24 cellular contexts compared by ENCODE assay signal in genomic region chr2:217523246-217523645, GRCh38.
"Had no signal": no experiment of that assay in that cellular context is flagged by ENCODE, and none has a peak within 500 bp of the region (broad histone marks: within the 10 kb centered on the region; RNA-seq: fewer than 3 reads in every experiment).

No MANE protein-coding gene starts in this region.

- ATAC-seq: activated CD8-positive, alpha-beta memory T cell treated with anti-CD3 and anti-CD28 coated beads, Interleukin-2, amount 10 ng/mL, durations not matched to agents 7 days and 5 days; activated CD8-positive, alpha-beta T cell treated with anti-CD3 and anti-CD28 coated beads for 36 hours; activated naive CD4-positive, alpha-beta T cell treated with anti-CD3 and anti-CD28 coated beads, Interleukin-2, amount 50 U/mL, for 72 hours; naive thymus-derived CD4-positive, alpha-beta T cell; stimulated activated naive B cell treated with anti-CD40 and anti-IgM and Interleukin-4, amounts not matched to agents 10 μg/mL and 1 μg/mL and 100 μg/mL, for 72 hours; T-cell had no signal

- H3K36me3 ChIP-seq: colonic mucosa, sigmoid colon, stomach, tibial artery had no signal

- DNase-seq: activated B cell treated with CpG ODN at 0.5 μM for 24 hours; activated CD4-positive, alpha-beta T cell treated with anti-CD3 and anti-CD28 coated beads, Interleukin-2, amount 50 U/mL, for 1 hour; activated CD8-positive, alpha-beta memory T cell treated with anti-CD3 and anti-CD28 coated beads, Interleukin-2, amount 10 ng/mL, durations not matched to agents 7 days and 5 days; activated CD8-positive, alpha-beta T cell treated with anti-CD3 and anti-CD28 coated beads for 36 hours; activated naive CD4-positive, alpha-beta T cell; activated T-cell treated with anti-CD3 and anti-CD28 coated beads, Interleukin-2, amount 50 U/mL, for 48 hours; colonic mucosa; dorsolateral prefrontal cortex; effector memory CD4-positive, alpha-beta T cell; islet precursor cell; midbrain; naive thymus-derived CD4-positive, alpha-beta T cell; occipital lobe; sigmoid colon; small intestine; stimulated activated CD4-positive, alpha-beta T cell treated with anti-CD3 and anti-CD28 coated beads, Interleukin-1b, Interleukin-23, amount 100 ng/mL, for 48 hours; stimulated activated CD4-positive, alpha-beta T cell treated with anti-CD3 and anti-CD28 coated beads, Interleukin-4, amount 100 ng/mL, for 4 hours; stimulated activated CD8-positive, alpha-beta memory T cell treated with anti-CD3 and anti-CD28 coated beads, Interleukin-4, amount 100 ng/mL, for 48 hours; stimulated activated naive B cell treated with anti-CD40 and anti-IgM and Interleukin-4, amounts not matched to agents 10 μg/mL and 1 μg/mL and 100 μg/mL, for 72 hours; stomach; T-cell; tibial artery had no signal

- H3K4me1 ChIP-seq: colonic mucosa, stomach had no signal

- H3K9me3 ChIP-seq: colonic mucosa, sigmoid colon, stomach, tibial artery had no signal

- H3K4me3 ChIP-seq: colonic mucosa, dorsolateral prefrontal cortex, hepatocyte, sigmoid colon, stomach, tibial artery had no signal

- H3K27me3 ChIP-seq: colonic mucosa, dorsolateral prefrontal cortex, hepatocyte, sigmoid colon, stomach, tibial artery had no signal

- H3K27ac ChIP-seq: colonic mucosa, dorsolateral prefrontal cortex, hepatocyte, stomach, tibial artery had no signal
